In the genomic region with DNA sequence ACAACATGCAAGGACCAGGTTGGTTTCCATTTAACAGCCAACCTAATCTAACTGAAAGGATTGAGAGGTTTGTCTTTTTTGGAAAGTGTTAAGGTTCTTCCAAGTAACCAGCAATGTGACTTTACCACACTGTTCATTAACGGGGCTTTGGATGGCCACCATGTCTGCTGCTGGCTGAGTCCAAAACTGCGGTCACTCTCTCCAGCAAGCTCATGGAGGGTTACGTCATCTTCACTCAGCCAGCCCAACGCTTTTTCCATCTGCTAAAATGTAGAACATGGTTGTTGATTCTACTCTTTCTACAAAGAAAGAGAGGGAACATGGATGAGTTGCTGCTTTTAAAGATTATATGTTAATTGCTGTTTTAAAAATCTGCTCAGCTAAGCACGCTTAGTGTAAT, we compare ENCODE assay signal across 10 cellular contexts. TPM values are rescaled to one million over a fixed set of nuclear protein-coding genes. Genes with fewer than 3 reads are reported as not detected.
DNase-seq lines count a peak whose midpoint lies in the region; ATAC-seq and TF ChIP-seq lines count a peak whose summit lies in the region.
"Had no signal": no experiment of that assay in that cellular context is flagged by ENCODE, and none has a peak within 500 bp of the region (broad histone marks: within the 10 kb centered on the region; RNA-seq: fewer than 3 reads in every experiment).

No MANE protein-coding gene starts in this region.

- H3K4me1 ChIP-seq in sigmoid colon = peaks cover 3 to 94% (median 89%) of the 10 kb centered on the region in 4 donors

- intact Hi-C loops in Right ventricle myocardium superior (cut with DNase I) = no loop called here
- intact Hi-C loops in sigmoid colon (cut with DNase I) = loop anchor here (5.0 to 10.0 kb wide), 3 partner anchors 264 to 1424 kb away; partner anchors contain the start of genes PPM1K and PTPN13

- no peaks in the 10 kb centered on the region for H3K27me3 ChIP-seq in sigmoid colon

- H3K36me3 ChIP-seq in sigmoid colon = peaks cover 0 to 14% (median 2%) of the 10 kb centered on the region in 4 donors

- TF ChIP-seq CTCF in sigmoid colon (IDR thresholded peaks at IDR 0.05) = no peak

- peaks cover 5% of the 10 kb centered on the region for H3K36me3 Mint-ChIP-seq in activated T-cell treated with anti-CD3 and anti-CD28 coated beads, Interleukin-2, amount 50 U/mL, for 4 hours (ENCODE audit: insufficient read depth)

- H3K27me3 Mint-ChIP-seq in activated T-cell treated with anti-CD3 and anti-CD28 coated beads, Interleukin-2, amount 50 U/mL, for 4 hours (ENCODE audit: low read depth) = no peaks in the 10 kb centered on the region

- H3K4me3 ChIP-seq in sigmoid colon = peak overlapping the region in 2 of 4 donors; percentile 9 to 12

- no peak overlapping the region for H3K4me3 Mint-ChIP-seq in activated T-cell treated with anti-CD3 and anti-CD28 coated beads, Interleukin-2, amount 50 U/mL, for 4 hours

- TF ChIP-seq POLR2A in sigmoid colon (IDR thresholded peaks at IDR 0.05) = no peak

- ATAC-seq in Right ventricle myocardium superior (ENCODE audit: poor library complexity) (peak; percentile 82), GM19397 (IDR thresholded peaks at IDR 0.05; ENCODE audit: unreplicated experiment) (no peak)
- no peak for ATAC-seq in activated T-cell treated with anti-CD3 and anti-CD28 coated beads, Interleukin-2, amount 50 U/mL, for 4 hours

- H3K9me3 ChIP-seq in sigmoid colon = no peaks in the 10 kb centered on the region

- WGBS in sigmoid colon, 2 donors = 81 to 86% methylated on average over 5 of the region's 5 CpGs

- peak; percentile 36 for DNase-seq in GF-D8 (lab: John Stamatoyannopoulos, UW)
- DNase-seq in amniotic epithelial cell (ENCODE audit: low read depth) = peak; percentile 87
- DNase-seq in Right ventricle myocardium superior = peak; percentile 51
- peak; percentile 89 for DNase-seq in sigmoid colon
- no peak for DNase-seq in activated T-cell treated with anti-CD3 and anti-CD28 coated beads, Interleukin-2, amount 50 U/mL, for 4 hours
- no peak for DNase-seq in pons (ENCODE audit: low spot score)
- no peak for DNase-seq in stimulated activated CD4-positive, alpha-beta T cell treated with anti-CD3 and anti-CD28 coated beads, Interleukin-15, amount 100 ng/mL, for 24 hours
- DNase-seq: midbrain had no signal

- no peak for TF ChIP-seq EP300 in sigmoid colon (IDR thresholded peaks at IDR 0.05)

- H3K4me1 Mint-ChIP-seq in activated T-cell treated with anti-CD3 and anti-CD28 coated beads, Interleukin-2, amount 50 U/mL, for 4 hours (ENCODE audit: low read depth) = no peaks in the 10 kb centered on the region

- H3K9me3 Mint-ChIP-seq in activated T-cell treated with anti-CD3 and anti-CD28 coated beads, Interleukin-2, amount 50 U/mL, for 4 hours = no peaks in the 10 kb centered on the region

- peak overlapping the region; percentile 93 to 97 (median 94) for H3K27ac ChIP-seq in sigmoid colon

RNA-seq across cellular contexts. Expression of gene PKD2, which starts 11.0 kb away (rescaled TPM):
- total RNA-seq in Right ventricle myocardium superior = 11.6 TPM
- total RNA-seq in sigmoid colon = 100 to 1,000 TPM in 2 of 4 donors, 10 to 100 TPM in 2; 67.6 to 123 (median 101) TPM
- polyA plus RNA-seq in sigmoid colon = 1 to 10 TPM; 1.4 to 7.3 (median 4.2) TPM
- total RNA-seq in activated T-cell treated with anti-CD3 and anti-CD28 coated beads, Interleukin-2, amount 50 U/mL, for 4 hours = 1 to 10 TPM; 2.8 to 6.0 (median 4.2) TPM

RNA-seq across cellular contexts. Expression of gene SPP1, which starts 43.0 kb away (rescaled TPM):
- total RNA-seq in Right ventricle myocardium superior (5.6 TPM), sigmoid colon (10 to 100 TPM; 30.4 to 47.8 (median 41.9) TPM)
- 10 to 100 TPM in 2 of 3 donors, 1 to 10 TPM in 1; 3.0 to 29.4 (median 16.6) TPM for polyA plus RNA-seq in sigmoid colon
- under 1 TPM; 0.63 to 0.87 (median 0.81) TPM for total RNA-seq in activated T-cell treated with anti-CD3 and anti-CD28 coated beads, Interleukin-2, amount 50 U/mL, for 4 hours
- total RNA-seq: bronchial epithelial cell had no signal

Comparison
In these comparisons a context has a peak if more than half of its experiments do, and no peak if none do; other contexts are left out.
1. DNase-seq: peak in GF-D8 (single experiment), amniotic epithelial cell (single experiment), Right ventricle myocardium superior (single experiment) and sigmoid colon (single experiment); none in activated T-cell treated with anti-CD3 and anti-CD28 coated beads, Interleukin-2, amount 50 U/mL, for 4 hours (single experiment), pons (single experiment) and stimulated activated CD4-positive, alpha-beta T cell treated with anti-CD3 and anti-CD28 coated beads, Interleukin-15, amount 100 ng/mL, for 24 hours (single experiment).